1 cellular context compared by ENCODE assay signal in the genomic region with DNA sequence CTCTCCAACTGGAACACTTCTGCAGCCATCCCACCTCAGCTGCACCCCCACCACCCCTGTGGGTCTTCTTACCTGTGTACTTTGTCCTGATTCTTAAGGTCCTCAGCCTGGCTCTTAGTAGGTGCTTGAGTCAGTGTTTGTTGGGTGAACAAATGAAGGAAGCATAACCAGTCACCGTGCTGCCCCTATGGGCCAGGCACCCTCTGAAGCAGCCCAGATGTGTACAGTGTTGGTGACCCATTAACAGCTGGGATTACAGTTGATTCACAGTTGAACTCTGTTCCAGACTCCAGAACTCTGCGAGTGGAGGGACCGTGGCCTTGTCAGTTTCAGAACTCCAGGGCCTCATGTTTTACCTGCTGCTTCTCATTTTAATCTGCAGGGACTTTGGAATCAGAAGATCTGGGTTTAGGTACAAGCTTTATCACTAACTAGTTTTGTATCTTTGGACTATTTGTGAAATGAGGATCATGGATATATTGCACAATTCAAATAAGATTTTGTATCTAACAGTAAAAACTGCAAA.
TF ChIP-seq lines count a peak whose summit lies in the region.

No MANE protein-coding gene starts in this region.

TF ChIP-seq in IMR-90, 13 proteins besides CTCF, POLR2A, EP300 and RAD21 (continued from another document):
- TF ChIP-seq, protein P1, sequence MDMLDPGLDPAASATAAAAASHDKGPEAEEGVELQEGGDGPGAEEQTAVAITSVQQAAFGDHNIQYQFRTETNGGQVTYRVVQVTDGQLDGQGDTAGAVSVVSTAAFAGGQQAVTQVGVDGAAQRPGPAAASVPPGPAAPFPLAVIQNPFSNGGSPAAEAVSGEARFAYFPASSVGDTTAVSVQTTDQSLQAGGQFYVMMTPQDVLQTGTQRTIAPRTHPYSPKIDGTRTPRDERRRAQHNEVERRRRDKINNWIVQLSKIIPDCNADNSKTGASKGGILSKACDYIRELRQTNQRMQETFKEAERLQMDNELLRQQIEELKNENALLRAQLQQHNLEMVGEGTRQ (IDR thresholded peaks at IDR 0.05; ENCODE audit: low read depth, low read length) = no peak
